Comparison of ENCODE assay signal across 18 cellular contexts in genomic region chr9:137099231-137099630, GRCh38. TPM values are rescaled to one million over a fixed set of nuclear protein-coding genes. Genes with fewer than 3 reads are reported as not detected.
DNase-seq lines count a peak whose midpoint lies in the region; ATAC-seq, FAIRE-seq and TF ChIP-seq lines count a peak whose summit lies in the region.
"Had no signal": no experiment of that assay in that cellular context is flagged by ENCODE, and none has a peak within 500 bp of the region (broad histone marks: within the 10 kb centered on the region; RNA-seq: fewer than 3 reads in every experiment).

No MANE protein-coding gene starts in this region.

- 91% methylated on average over 14 of the region's 14 CpGs for WGBS in right cardiac atrium
- WGBS in K562 (ENCODE audit: insufficient coverage, low coverage, missing lambda C conversion rate) = 95% methylated on average over 8 of the region's 14 CpGs

- H3K36me3 ChIP-seq in left ventricle myocardium inferior (peaks cover 91% of the 10 kb centered on the region), K562 (ENCODE audit: control insufficient read depth, insufficient read depth, low read length) (peaks cover 81% of the 10 kb centered on the region), upper lobe of right lung (peaks cover 68% of the 10 kb centered on the region)

- TF ChIP-seq RAD21 in K562 (CRISPR knock-in tag; conservative IDR thresholded peaks at IDR 0.05 in 1 of 2, IDR thresholded peaks at IDR 0.05 in 1 of 2) = no peak

- H3K4me1 ChIP-seq in right cardiac atrium (ENCODE audit: control insufficient read depth, insufficient read depth, low read length) = no peaks in the 10 kb centered on the region
- no peaks in the 10 kb centered on the region for H3K4me1 ChIP-seq in left ventricle myocardium inferior
- peaks cover 0 to 11% of the 10 kb centered on the region in 2 experiments; a peak in 1 of 5 replicates for H3K4me1 ChIP-seq in K562 (replicated peaks in 1 of 2; ENCODE audit: control insufficient read depth in 2 of 2, insufficient read depth in 2 of 2, low read length in 2 of 2)
- no peaks in the 10 kb centered on the region for H3K4me1 ChIP-seq in upper lobe of right lung

- no peak for FAIRE-seq in K562 (lab: Jason Lieb, UNC)
- FAIRE-seq: D721Med, G401.6, GM12891, H54 had no signal

- H3K4me3 ChIP-seq in right cardiac atrium (ENCODE audit: low read length) (no peak overlapping the region), left ventricle myocardium inferior (no peak overlapping the region), K562 (no peak overlapping the region), upper lobe of right lung (no peak overlapping the region)
- H3K4me3 ChIP-seq: BLaER1 treated with 17β-estradiol and CSF1 and Interleukin-3, amounts not matched to agents 10 nM and 100 nM; GM23338 had no signal

- H3K9me3 Mint-ChIP-seq in T-helper 2 cell treated with Interferon-gamma antibody and Interleukin-4, amounts not matched to agents 5 μg/mL and 100 μg/mL, for 36 hours = no peaks in the 10 kb centered on the region
- H3K9me3 Mint-ChIP-seq in activated naive CD4-positive, alpha-beta T cell treated with anti-CD3 and anti-CD28 coated beads, Interleukin-2, amount 50 U/mL, for 72 hours = no peaks in the 10 kb centered on the region
- H3K9me3 Mint-ChIP-seq: CD8-positive, alpha-beta memory T cell; IgD-negative memory B cell had no signal

- intact Hi-C loops in right cardiac atrium (cut with DNase I) (no loop called here), left ventricle myocardium inferior (cut with micrococcal nuclease) (no loop called here), K562 (cut with micrococcal nuclease) (no loop called here), upper lobe of right lung (cut with DNase I) (no loop called here)

- no peak for TF ChIP-seq POLR2A in K562 (conservative IDR thresholded peaks at IDR 0.05)

- no peaks in the 10 kb centered on the region for H3K27me3 ChIP-seq in right cardiac atrium (ENCODE audit: control insufficient read depth, insufficient read depth)
- no peaks in the 10 kb centered on the region for H3K27me3 ChIP-seq in left ventricle myocardium inferior (ENCODE audit: low read depth)
- no peaks in the 10 kb centered on the region for H3K27me3 ChIP-seq in K562 (ENCODE audit: control insufficient read depth in 2 of 2, insufficient read depth in 2 of 2, low read length in 2 of 2)
- H3K27me3 ChIP-seq in upper lobe of right lung = no peaks in the 10 kb centered on the region
- H3K27me3 ChIP-seq: BLaER1 treated with 17β-estradiol and CSF1 and Interleukin-3, amounts not matched to agents 10 nM and 100 nM had no signal

- TF ChIP-seq EP300 in K562 (IDR thresholded peaks at IDR 0.05; ENCODE audit: low read length) = no peak

- H3K9ac ChIP-seq in K562 (ENCODE audit: insufficient read depth in 1 of 2, low read depth in 2 of 2, low read length in 2 of 2) = peak overlapping the region in 1 of 2 experiments; percentile 58; a peak in 1 of 4 replicates
- H3K9ac ChIP-seq: BLaER1 treated with 17β-estradiol and CSF1 and Interleukin-3, amounts not matched to agents 10 nM and 100 nM had no signal

- H3K79me2 ChIP-seq in K562 (ENCODE audit: control insufficient read depth, insufficient read depth, low read length) = no peaks in the 10 kb centered on the region

- H3K36me3 Mint-ChIP-seq in T-helper 2 cell treated with Interferon-gamma antibody and Interleukin-4, amounts not matched to agents 5 μg/mL and 100 μg/mL, for 36 hours (ENCODE audit: low read depth) = peaks cover 27% of the 10 kb centered on the region
- peaks cover 11 to 16% of the 10 kb centered on the region in 2 donors for H3K36me3 Mint-ChIP-seq in activated naive CD4-positive, alpha-beta T cell treated with anti-CD3 and anti-CD28 coated beads, Interleukin-2, amount 50 U/mL, for 72 hours

- H3K27ac ChIP-seq in right cardiac atrium (ENCODE audit: low read length) = no peak overlapping the region
- no peak overlapping the region for H3K27ac ChIP-seq in left ventricle myocardium inferior (replicated peaks)
- no peak overlapping the region for H3K27ac ChIP-seq in K562 (ENCODE audit: extremely low read depth, low read depth, low read length)
- H3K27ac ChIP-seq in upper lobe of right lung = no peak overlapping the region
- H3K27ac ChIP-seq: BLaER1 treated with 17β-estradiol and CSF1 and Interleukin-3, amounts not matched to agents 10 nM and 100 nM had no signal

- H3K27ac Mint-ChIP-seq in T-helper 2 cell treated with Interferon-gamma antibody and Interleukin-4, amounts not matched to agents 5 μg/mL and 100 μg/mL, for 36 hours = no peak overlapping the region
- no peak overlapping the region for H3K27ac Mint-ChIP-seq in activated naive CD4-positive, alpha-beta T cell treated with anti-CD3 and anti-CD28 coated beads, Interleukin-2, amount 50 U/mL, for 72 hours
- H3K27ac Mint-ChIP-seq: B cell, GM23338, IgD-negative memory B cell had no signal

- H3K27me3 Mint-ChIP-seq in T-helper 2 cell treated with Interferon-gamma antibody and Interleukin-4, amounts not matched to agents 5 μg/mL and 100 μg/mL, for 36 hours (ENCODE audit: low read depth) = no peaks in the 10 kb centered on the region
- H3K27me3 Mint-ChIP-seq: B cell; CD8-positive, alpha-beta memory T cell; IgD-negative memory B cell had no signal

- CTCF ChIA-PET in K562 (lab: Yijun Ruan, JAX; ENCODE audit: low intra/inter-chr PET ratio) = no interaction called here

- POLR2A ChIA-PET in K562 (lab: Yijun Ruan, JAX) = no interaction called here

- TF ChIP-seq CTCF in left ventricle myocardium inferior (IDR thresholded peaks at IDR 0.05; ENCODE audit: borderline replicate concordance) = no peak
- TF ChIP-seq CTCF in K562 (IDR thresholded peaks at IDR 0.05 in 2 of 3, conservative IDR thresholded peaks at IDR 0.05 in 1 of 3; ENCODE audit: insufficient read depth in 2 of 3, low read depth in 1 of 3, low read length in 3 of 3) = no peak
- TF ChIP-seq CTCF in upper lobe of right lung (IDR thresholded peaks at IDR 0.05) = no peak

- no peaks in the 10 kb centered on the region for H3K9me1 ChIP-seq in K562 (ENCODE audit: control insufficient read depth, insufficient read depth, low read length)

- ATAC-seq in right cardiac atrium (peak in 1 of 2 donors; percentile 18), K562 (no peak), upper lobe of right lung (peak; percentile 33)
- ATAC-seq in activated naive CD4-positive, alpha-beta T cell treated with anti-CD3 and anti-CD28 coated beads, Interleukin-2, amount 50 U/mL, for 72 hours = no peak
- ATAC-seq: GM23338 had no signal

- H3K4me3 Mint-ChIP-seq in T-helper 2 cell treated with Interferon-gamma antibody and Interleukin-4, amounts not matched to agents 5 μg/mL and 100 μg/mL, for 36 hours = no peak overlapping the region
- H3K4me3 Mint-ChIP-seq: B cell; CD8-positive, alpha-beta memory T cell; GM23338; IgD-negative memory B cell had no signal

- in situ Hi-C loops in K562 (cut with MboI) = no loop called here

- DNase-seq in right cardiac atrium = peak in 2 of 3 donors; percentile 20 to 58
- no peak for DNase-seq in left ventricle myocardium inferior
- DNase-seq in K562 (ENCODE audit: extremely low read depth in 1 of 4, low spot score in 3 of 4) = no peak
- DNase-seq in upper lobe of right lung = no peak
- DNase-seq in T-helper 2 cell treated with Interferon-gamma antibody and Interleukin-4, amounts not matched to agents 5 μg/mL and 100 μg/mL, for 36 hours (ENCODE audit: low spot score) = no peak
- DNase-seq in activated naive CD4-positive, alpha-beta T cell treated with anti-CD3 and anti-CD28 coated beads, Interleukin-2, amount 50 U/mL, for 72 hours (ENCODE audit: low spot score in 2 of 2) = no peak
- DNase-seq: CD8-positive, alpha-beta memory T cell; COR-L47; HCEC 1CT had no signal

- BruUV-seq in K562 (replicated peaks; lab: Mats Ljungman, UMichigan) = no TSS peak

- H3K9me3 ChIP-seq in right cardiac atrium (ENCODE audit: control insufficient read depth, low read length) = no peaks in the 10 kb centered on the region
- H3K9me3 ChIP-seq in left ventricle myocardium inferior (replicated peaks) = no peaks in the 10 kb centered on the region
- H3K9me3 ChIP-seq in K562 (replicated peaks; ENCODE audit: control insufficient read depth, insufficient read depth, low read depth, low read length) = peaks cover 22% of the 10 kb centered on the region
- no peaks in the 10 kb centered on the region for H3K9me3 ChIP-seq in upper lobe of right lung

- H3K4me1 Mint-ChIP-seq in T-helper 2 cell treated with Interferon-gamma antibody and Interleukin-4, amounts not matched to agents 5 μg/mL and 100 μg/mL, for 36 hours (ENCODE audit: low read depth) = peaks cover 10% of the 10 kb centered on the region
- H3K4me1 Mint-ChIP-seq: GM23338 had no signal

- no peak overlapping the region for H3K4me2 ChIP-seq in K562 (ENCODE audit: insufficient read depth, low read length)
- H3K4me2 ChIP-seq: BLaER1 treated with 17β-estradiol and CSF1 and Interleukin-3, amounts not matched to agents 10 nM and 100 nM; GM23338 had no signal

- H2AFZ ChIP-seq in K562 (ENCODE audit: low read depth, low read length) = no peak overlapping the region
- H2AFZ ChIP-seq: GM23338 had no signal

- no peaks in the 10 kb centered on the region for H4K20me1 ChIP-seq in K562 (replicated peaks; ENCODE audit: control insufficient read depth, insufficient read depth, low read length)

RNA-seq across cellular contexts. Expression of gene MAN1B1, which starts 12.4 kb away (rescaled TPM):
- total RNA-seq in right cardiac atrium (10 to 100 TPM; 23.9 to 31.3 (median 28.1) TPM), left ventricle myocardium inferior (20.6 TPM), K562 (2014; rRNA removed) (30.1 and 35.1 TPM in 2 replicates), K562 (2014; rRNA removed; fragmentation: Illumina TruSeq; extraction: Trizol) (14.4 and 14.8 TPM in 2 replicates), K562 (2015; rRNA removed; fragmentation: Illumina TruSeq; extraction: Trizol) (21.0 and 21.6 TPM in 2 replicates), K562 (2021) (33.9 and 36.6 TPM in 2 replicates), upper lobe of right lung (39.4 TPM)
- polyA plus RNA-seq in right cardiac atrium (24.8 TPM), K562 (2011; rRNA removed) (27.3 and 40.1 TPM in 2 replicates), K562 (2014; fragmentation: Illumina TruSeq; extraction: Trizol) (23.8 and 31.3 TPM in 2 replicates), K562 (2014; fragmentation: Nextera tagmentation; extraction: Ambion mirVana) (under 1 TPM; 0.55 to 0.89 TPM), K562 (2014; rRNA removed) (29.6 and 33.6 TPM in 2 replicates)
- 158 and 355 TPM in 2 replicates for total RNA-seq in K562 (2011; cell fraction: chromatin; rRNA removed; ENCODE audit: low replicate concordance)
- total RNA-seq in K562 (2011; cell fraction: nucleolus; rRNA removed) = 181 and 194 TPM in 2 replicates
- total RNA-seq in K562 (2011; cell fraction: nucleoplasm; rRNA removed) = 119 and 136 TPM in 2 replicates
- 33.0 and 35.1 TPM in 2 replicates for polyA plus RNA-seq in K562 (2011; cell fraction: cytosol; rRNA removed)
- polyA plus RNA-seq in K562 (2011; cell fraction: nucleus; rRNA removed) = 128 and 134 TPM in 2 replicates
- 25.3 and 58.7 TPM in 2 replicates for polyA plus RNA-seq in K562 (2012)
- 32.0 and 36.7 TPM in 2 replicates for polyA minus RNA-seq in K562 (2011; rRNA and poly(A)+ RNA removed)
- 17.1 and 24.8 TPM in 2 replicates for polyA minus RNA-seq in K562 (2011; cell fraction: cytosol; rRNA and poly(A)+ RNA removed)
- 38.5 and 64.6 TPM in 2 replicates for polyA minus RNA-seq in K562 (2011; cell fraction: nucleus; rRNA and poly(A)+ RNA removed)
- total RNA-seq in activated naive CD4-positive, alpha-beta T cell treated with anti-CD3 and anti-CD28 coated beads, Interleukin-2, amount 50 U/mL, for 72 hours = 10 to 100 TPM; 23.8 to 41.4 TPM

RNA-seq across cellular contexts. Expression of gene DPP7, which starts 15.3 kb away (rescaled TPM):
- 100 to 1,000 TPM; 211 to 288 (median 239) TPM for total RNA-seq in right cardiac atrium
- 252 TPM for polyA plus RNA-seq in right cardiac atrium
- total RNA-seq in left ventricle myocardium inferior = 130 TPM
- 175 and 615 TPM in 2 replicates for total RNA-seq in K562 (2011; cell fraction: chromatin; rRNA removed; ENCODE audit: low replicate concordance)
- total RNA-seq in K562 (2011; cell fraction: nucleolus; rRNA removed) = 837 and 852 TPM in 2 replicates
- total RNA-seq in K562 (2011; cell fraction: nucleoplasm; rRNA removed) = 311 and 347 TPM in 2 replicates
- 231 and 272 TPM in 2 replicates for total RNA-seq in K562 (2014; rRNA removed)
- total RNA-seq in K562 (2014; rRNA removed; fragmentation: Illumina TruSeq; extraction: Trizol) = 11.3 and 24.9 TPM in 2 replicates
- total RNA-seq in K562 (2015; rRNA removed; fragmentation: Illumina TruSeq; extraction: Trizol) = 140 and 141 TPM in 2 replicates
- 311 and 322 TPM in 2 replicates for total RNA-seq in K562 (2021)
- polyA plus RNA-seq in K562 (2011; rRNA removed) = 132 and 158 TPM in 2 replicates
- 141 and 377 TPM in 2 replicates for polyA plus RNA-seq in K562 (2011; cell fraction: cytosol; rRNA removed)
- polyA plus RNA-seq in K562 (2011; cell fraction: nucleus; rRNA removed) = 1,627 and 2,902 TPM in 2 replicates
- polyA plus RNA-seq in K562 (2012) = 245 and 282 TPM in 2 replicates
- 48.4 and 105 TPM in 2 replicates for polyA plus RNA-seq in K562 (2014; fragmentation: Illumina TruSeq; extraction: Trizol)
- polyA plus RNA-seq in K562 (2014; fragmentation: Nextera tagmentation; extraction: Ambion mirVana) = 1 to 10 TPM in 1 of 2 experiments, under 1 TPM in 1; 0.99 to 4.1 TPM
- polyA plus RNA-seq in K562 (2014; rRNA removed) = 352 and 365 TPM in 2 replicates
- polyA minus RNA-seq in K562 (2011; rRNA and poly(A)+ RNA removed) = 9.4 and 25.8 TPM in 2 replicates
- polyA minus RNA-seq in K562 (2011; cell fraction: cytosol; rRNA and poly(A)+ RNA removed) = 61.7 and 63.0 TPM in 2 replicates
- polyA minus RNA-seq in K562 (2011; cell fraction: nucleus; rRNA and poly(A)+ RNA removed) = 112 and 134 TPM in 2 replicates
- total RNA-seq in upper lobe of right lung = 183 TPM
- total RNA-seq in activated naive CD4-positive, alpha-beta T cell treated with anti-CD3 and anti-CD28 coated beads, Interleukin-2, amount 50 U/mL, for 72 hours = 100 to 1,000 TPM; 172 to 236 TPM

RNA-seq across cellular contexts. Expression of gene UAP1L1, which starts 21.9 kb away (rescaled TPM):
- 10 to 100 TPM in 3 of 4 donors, 1 to 10 TPM in 1; 9.8 to 14.0 (median 12.4) TPM for total RNA-seq in right cardiac atrium
- polyA plus RNA-seq in right cardiac atrium = 10.1 TPM
- 11.5 TPM for total RNA-seq in left ventricle myocardium inferior
- total RNA-seq in K562 (2011; cell fraction: chromatin; rRNA removed; ENCODE audit: low replicate concordance) = 10.1 and 23.7 TPM in 2 replicates
- total RNA-seq in K562 (2011; cell fraction: nucleolus; rRNA removed) = 16.3 and 18.0 TPM in 2 replicates
- 9.3 and 10.3 TPM in 2 replicates for total RNA-seq in K562 (2011; cell fraction: nucleoplasm; rRNA removed)
- 3.7 and 5.1 TPM in 2 replicates for total RNA-seq in K562 (2014; rRNA removed)
- 1.5 and 1.6 TPM in 2 replicates for total RNA-seq in K562 (2014; rRNA removed; fragmentation: Illumina TruSeq; extraction: Trizol)
- total RNA-seq in K562 (2015; rRNA removed; fragmentation: Illumina TruSeq; extraction: Trizol) = 5.1 and 5.2 TPM in 2 replicates
- total RNA-seq in K562 (2021) = 8.6 and 8.8 TPM in 2 replicates
- polyA plus RNA-seq in K562 (2011; rRNA removed) = 1.5 and 3.0 TPM in 2 replicates
- 2.4 and 2.6 TPM in 2 replicates for polyA plus RNA-seq in K562 (2011; cell fraction: cytosol; rRNA removed)
- 17.8 and 18.3 TPM in 2 replicates for polyA plus RNA-seq in K562 (2011; cell fraction: nucleus; rRNA removed)
- polyA plus RNA-seq in K562 (2012) = 6.6 and 13.1 TPM in 2 replicates
- polyA plus RNA-seq in K562 (2014; fragmentation: Illumina TruSeq; extraction: Trizol) = 5.2 and 5.3 TPM in 2 replicates
- polyA plus RNA-seq in K562 (2014; fragmentation: Nextera tagmentation; extraction: Ambion mirVana) = under 1 TPM; 0.20 to 0.29 TPM
- polyA plus RNA-seq in K562 (2014; rRNA removed) = 5.0 and 7.1 TPM in 2 replicates
- polyA minus RNA-seq in K562 (2011; rRNA and poly(A)+ RNA removed) = 0.69 and 0.74 TPM in 2 replicates
- polyA minus RNA-seq in K562 (2011; cell fraction: cytosol; rRNA and poly(A)+ RNA removed) = 1.4 and 1.5 TPM in 2 replicates
- polyA minus RNA-seq in K562 (2011; cell fraction: nucleus; rRNA and poly(A)+ RNA removed) = 3.0 and 4.1 TPM in 2 replicates
- 30.7 TPM for total RNA-seq in upper lobe of right lung
- 10 to 100 TPM in 1 of 2 donors, 1 to 10 TPM in 1; 7.5 to 28.2 TPM for total RNA-seq in activated naive CD4-positive, alpha-beta T cell treated with anti-CD3 and anti-CD28 coated beads, Interleukin-2, amount 50 U/mL, for 72 hours

RNA-seq across cellular contexts. Expression of gene SAPCD2, which starts 28.9 kb away (rescaled TPM):
- under 1 TPM; 0.08 to 0.63 (median 0.28) TPM for total RNA-seq in right cardiac atrium
- 0.18 TPM for polyA plus RNA-seq in right cardiac atrium
- total RNA-seq in left ventricle myocardium inferior = 0.25 TPM
- total RNA-seq in K562 (2011; cell fraction: chromatin; rRNA removed; ENCODE audit: low replicate concordance) = 12.7 and 42.0 TPM in 2 replicates
- 49.3 and 51.2 TPM in 2 replicates for total RNA-seq in K562 (2011; cell fraction: nucleolus; rRNA removed)
- total RNA-seq in K562 (2011; cell fraction: nucleoplasm; rRNA removed) = 20.6 and 22.4 TPM in 2 replicates
- total RNA-seq in K562 (2014; rRNA removed) = 91.8 and 115 TPM in 2 replicates
- total RNA-seq in K562 (2014; rRNA removed; fragmentation: Illumina TruSeq; extraction: Trizol) = 13.1 and 15.8 TPM in 2 replicates
- total RNA-seq in K562 (2015; rRNA removed; fragmentation: Illumina TruSeq; extraction: Trizol) = 40.8 and 42.4 TPM in 2 replicates
- 72.1 and 78.8 TPM in 2 replicates for total RNA-seq in K562 (2021)
- 18.8 and 24.2 TPM in 2 replicates for polyA plus RNA-seq in K562 (2011; rRNA removed)
- polyA plus RNA-seq in K562 (2011; cell fraction: cytosol; rRNA removed) = 28.2 and 80.8 TPM in 2 replicates
- polyA plus RNA-seq in K562 (2011; cell fraction: nucleus; rRNA removed) = 42.6 and 60.8 TPM in 2 replicates
- polyA plus RNA-seq in K562 (2012) = 27.0 and 33.0 TPM in 2 replicates
- polyA plus RNA-seq in K562 (2014; fragmentation: Illumina TruSeq; extraction: Trizol) = 18.3 and 41.2 TPM in 2 replicates
- 1 to 10 TPM; 3.4 to 3.7 TPM for polyA plus RNA-seq in K562 (2014; fragmentation: Nextera tagmentation; extraction: Ambion mirVana)
- polyA plus RNA-seq in K562 (2014; rRNA removed) = 56.5 and 67.8 TPM in 2 replicates
- 6.7 and 11.1 TPM in 2 replicates for polyA minus RNA-seq in K562 (2011; rRNA and poly(A)+ RNA removed)
- polyA minus RNA-seq in K562 (2011; cell fraction: cytosol; rRNA and poly(A)+ RNA removed) = 29.9 and 32.2 TPM in 2 replicates
- 16.6 and 17.5 TPM in 2 replicates for polyA minus RNA-seq in K562 (2011; cell fraction: nucleus; rRNA and poly(A)+ RNA removed)
- total RNA-seq in upper lobe of right lung = 0.84 TPM
- 10 to 100 TPM in 1 of 2 donors, 1 to 10 TPM in 1; 3.5 to 13.3 TPM for total RNA-seq in activated naive CD4-positive, alpha-beta T cell treated with anti-CD3 and anti-CD28 coated beads, Interleukin-2, amount 50 U/mL, for 72 hours

RNA-seq across cellular contexts. Expression of gene GRIN1, which starts 39.7 kb away (rescaled TPM):
- total RNA-seq in right cardiac atrium (under 1 TPM in 1 of 4 donors, not detected in 3; 0.08 TPM), left ventricle myocardium inferior (not detected), K562 (2014; rRNA removed) (not detected in 2 replicates), K562 (2014; rRNA removed; fragmentation: Illumina TruSeq; extraction: Trizol) (not detected in 2 replicates), K562 (2015; rRNA removed; fragmentation: Illumina TruSeq; extraction: Trizol) (not detected in 2 replicates), K562 (2021) (0.35 and 0.36 TPM in 2 replicates), upper lobe of right lung (0.64 TPM)
- polyA plus RNA-seq in right cardiac atrium (0.09 TPM), K562 (2011; rRNA removed) (0.03 and 0.04 TPM in 2 replicates), K562 (2014; fragmentation: Illumina TruSeq; extraction: Trizol) (0.08 TPM in 1 of 2 replicates, not detected in the other), K562 (2014; fragmentation: Nextera tagmentation; extraction: Ambion mirVana) (not detected), K562 (2014; rRNA removed) (0.08 and 0.16 TPM in 2 replicates)
- 0.25 and 3.0 TPM in 2 replicates for total RNA-seq in K562 (2011; cell fraction: chromatin; rRNA removed; ENCODE audit: low replicate concordance)
- total RNA-seq in K562 (2011; cell fraction: nucleolus; rRNA removed) = 0.67 and 3.3 TPM in 2 replicates
- 0.53 and 1.2 TPM in 2 replicates for total RNA-seq in K562 (2011; cell fraction: nucleoplasm; rRNA removed)
- polyA plus RNA-seq in K562 (2011; cell fraction: cytosol; rRNA removed) = 0.04 and 0.07 TPM in 2 replicates
- 0.34 and 0.67 TPM in 2 replicates for polyA plus RNA-seq in K562 (2011; cell fraction: nucleus; rRNA removed)
- polyA plus RNA-seq in K562 (2012) = 0.35 and 0.38 TPM in 2 replicates
- not detected in 2 replicates for polyA minus RNA-seq in K562 (2011; rRNA and poly(A)+ RNA removed)
- not detected in 2 replicates for polyA minus RNA-seq in K562 (2011; cell fraction: cytosol; rRNA and poly(A)+ RNA removed)
- 0.13 and 0.56 TPM in 2 replicates for polyA minus RNA-seq in K562 (2011; cell fraction: nucleus; rRNA and poly(A)+ RNA removed)
- total RNA-seq in activated naive CD4-positive, alpha-beta T cell treated with anti-CD3 and anti-CD28 coated beads, Interleukin-2, amount 50 U/mL, for 72 hours = under 1 TPM in 1 of 2 donors, not detected in 1; 0.10 TPM
- total RNA-seq: A172; B cell; CD8-positive, alpha-beta memory T cell had no signal
- polyA plus RNA-seq: CD8-positive, alpha-beta memory T cell; IgD-negative memory B cell had no signal

Comparison
In these comparisons a context has a peak if more than half of its experiments do, and no peak if none do; other contexts are left out.
1. DNase-seq: peak in right cardiac atrium (2 of 3); none in left ventricle myocardium inferior (single experiment), K562 (0 of 4), upper lobe of right lung (single experiment), T-helper 2 cell treated with Interferon-gamma antibody and Interleukin-4, amounts not matched to agents 5 μg/mL and 100 μg/mL, for 36 hours (single experiment) and activated naive CD4-positive, alpha-beta T cell treated with anti-CD3 and anti-CD28 coated beads, Interleukin-2, amount 50 U/mL, for 72 hours (0 of 2).